In genomic region chr6:108541843-108542795, GRCh38 we compare ENCODE assay signal across 8 cellular contexts. TPM values are rescaled to one million over a fixed set of nuclear protein-coding genes. Genes with fewer than 3 reads are reported as not detected.
A peak's percentile ranks its signal among the peaks of the same experiment; 100 is the strongest.
DNase-seq lines count a peak whose midpoint lies in the region; ATAC-seq and TF ChIP-seq lines count a peak whose summit lies in the region.

No MANE protein-coding gene starts in this region.

- peaks cover 3% of the 10 kb centered on the region for H3K9me3 Mint-ChIP-seq in osteocyte (ENCODE audit: unreplicated experiment)

- H3K4me1 ChIP-seq in foreskin keratinocyte (no peaks in the 10 kb centered on the region), vagina (no peaks in the 10 kb centered on the region)

- no peak for TF ChIP-seq POLR2A in vagina (IDR thresholded peaks at IDR 0.05)

- peak; percentile 67 for ATAC-seq in GM18520 (IDR thresholded peaks at IDR 0.05; ENCODE audit: unreplicated experiment)
- ATAC-seq in foreskin keratinocyte, result peak; percentile 74

- H3K4me3 Mint-ChIP-seq in osteocyte (ENCODE audit: unreplicated experiment), result no peak overlapping the region

- H3K27ac ChIP-seq in foreskin keratinocyte, result no peak overlapping the region
- H3K27ac ChIP-seq in vagina, result no peak overlapping the region

- H3K9me3 ChIP-seq in vagina, result no peaks in the 10 kb centered on the region

- H3K27me3 Mint-ChIP-seq in osteocyte (ENCODE audit: unreplicated experiment), result peaks cover 17% of the 10 kb centered on the region

- no peaks in the 10 kb centered on the region for H3K36me3 ChIP-seq in vagina

- H3K4me1 Mint-ChIP-seq in osteocyte (ENCODE audit: unreplicated experiment), result peaks cover 8% of the 10 kb centered on the region

- TF ChIP-seq CTCF in LNCaP clone FGC (IDR thresholded peaks at IDR 0.05; ENCODE audit: control insufficient read depth, extremely low read depth, insufficient read depth) (peak; percentile 94), foreskin keratinocyte (conservative IDR thresholded peaks at IDR 0.05) (peak; percentile 95), osteocyte (IDR thresholded peaks at IDR 0.05) (peak; percentile 93), vagina (IDR thresholded peaks at IDR 0.05) (peak; percentile 82 to 98 (median 97))

- peak overlapping the region; percentile 29 for H3K4me3 ChIP-seq in LNCaP clone FGC (ENCODE audit: low read depth, low read length)
- H3K4me3 ChIP-seq in vagina, result no peak overlapping the region

- peak; percentile 67 for DNase-seq in AG08396 (ENCODE audit: low spot score)
- DNase-seq in LNCaP clone FGC (ENCODE audit: low read depth), result peak; percentile 64
- DNase-seq in RPMI8226, result peak; percentile 87
- peak; percentile 87 for DNase-seq in activated effector memory CD4-positive, alpha-beta T cell treated with anti-CD3 and anti-CD28 coated beads, Interleukin-2, amount 50 U/mL, for 16 hours
- DNase-seq in foreskin keratinocyte, result peak in 1 of 2 donors; percentile 68
- no peak for DNase-seq in osteocyte (ENCODE audit: extremely low spot score, unreplicated experiment)
- DNase-seq in vagina (ENCODE audit: extremely low spot score in 2 of 2), result no peak

- no peak overlapping the region for H3K27ac Mint-ChIP-seq in osteocyte (ENCODE audit: unreplicated experiment)

- intact Hi-C loops in vagina (cut with DNase I), result loop anchor here (5.0 kb wide), 3 partner anchors 295 to 535 kb away; no protein-coding TSS in a partner anchor

- peaks cover 3% of the 10 kb centered on the region for H3K27me3 ChIP-seq in foreskin keratinocyte
- no peaks in the 10 kb centered on the region for H3K27me3 ChIP-seq in vagina

- H3K36me3 Mint-ChIP-seq in osteocyte (ENCODE audit: unreplicated experiment), result no peaks in the 10 kb centered on the region

RNA-seq across cellular contexts. Expression of gene FOXO3, which starts 18.6 kb away (rescaled TPM):
- total RNA-seq in foreskin keratinocyte (23.3 and 24.0 TPM in 2 replicates), osteocyte (60.3 and 62.9 TPM in 2 replicates), vagina (110 TPM)
- polyA plus RNA-seq in foreskin keratinocyte, result 4.2 and 5.4 TPM in 2 replicates

Comparison
In these comparisons a context has a peak if more than half of its experiments do, and no peak if none do; other contexts are left out.
1. DNase-seq: peak in AG08396 (single experiment), LNCaP clone FGC (single experiment), RPMI8226 (single experiment) and activated effector memory CD4-positive, alpha-beta T cell treated with anti-CD3 and anti-CD28 coated beads, Interleukin-2, amount 50 U/mL, for 16 hours (single experiment); none in osteocyte (single experiment) and vagina (0 of 2).
2. Peak in every context shown above with its lines, with median percentiles within 50 percentile points of each other: CTCF ChIP-seq.